In genomic region chr18:13477147-13477683, GRCh38 we compare ENCODE assay signal across 16 cellular contexts.
"Had no signal": no experiment of that assay in that cellular context is flagged by ENCODE, and none has a peak within 500 bp of the region (broad histone marks: within the 10 kb centered on the region; RNA-seq: fewer than 3 reads in every experiment).

No MANE protein-coding gene starts in this region.

- H3K27ac Mint-ChIP-seq: activated naive CD4-positive, alpha-beta T cell treated with anti-CD3 and anti-CD28 coated beads, Interleukin-2, amount 50 U/mL, for 72 hours; dendritic cell treated with granulocyte-macrophage colony-stimulating factor and Interleukin-4, amounts not matched to agents 40 ng/mL and 50 ng/mL, for 4 days had no signal

- FAIRE-seq: keratinocyte, pancreas had no signal

- H3K36me3 Mint-ChIP-seq: brain had no signal

- DNase-seq: activated CD4-positive, alpha-beta T cell treated with anti-CD3 and anti-CD28 coated beads, Interleukin-2, amount 50 U/mL, for 1 hour; activated effector memory CD4-positive, alpha-beta T cell treated with anti-CD3 and anti-CD28 coated beads, Interleukin-2, amount 50 U/mL, for 16 hours; activated T-cell treated with anti-CD3 and anti-CD28 coated beads, Interleukin-2, amount 50 U/mL, for 24 hours; amniotic stem cell; cerebellar nuclear complex; effector memory CD8-positive, alpha-beta T cell; pancreas; stomach had no signal

- H3K27ac ChIP-seq: epithelial cell of prostate, gastroesophageal sphincter, pancreas, skin epidermis, stomach, vagina had no signal

- H3K27me3 Mint-ChIP-seq: activated T-cell treated with anti-CD3 and anti-CD28 coated beads, Interleukin-2, amount 50 U/mL, for 24 hours; dendritic cell treated with granulocyte-macrophage colony-stimulating factor and Interleukin-4, amounts not matched to agents 40 ng/mL and 50 ng/mL, for 4 days; effector memory CD8-positive, alpha-beta T cell had no signal

- H3K4me1 ChIP-seq: pancreas had no signal

- H3K9me3 Mint-ChIP-seq: activated T-cell treated with anti-CD3 and anti-CD28 coated beads, Interleukin-2, amount 50 U/mL, for 24 hours; dendritic cell treated with granulocyte-macrophage colony-stimulating factor and Interleukin-4, amounts not matched to agents 40 ng/mL and 50 ng/mL, for 4 days; effector memory CD8-positive, alpha-beta T cell had no signal

- H3K4me3 ChIP-seq: gastroesophageal sphincter, pancreas, skin epidermis, stomach, vagina had no signal

- H3K36me3 ChIP-seq: gastroesophageal sphincter, pancreas, stomach, vagina had no signal

- ATAC-seq: activated naive CD4-positive, alpha-beta T cell treated with anti-CD3 and anti-CD28 coated beads, Interleukin-2, amount 50 U/mL, for 72 hours; effector memory CD8-positive, alpha-beta T cell; gastroesophageal sphincter; pancreas had no signal

- H3K9me3 ChIP-seq: gastroesophageal sphincter, pancreas, stomach, vagina had no signal

- H3K27me3 ChIP-seq: gastroesophageal sphincter, pancreas, stomach, vagina had no signal

- H3K4me3 Mint-ChIP-seq: activated T-cell treated with anti-CD3 and anti-CD28 coated beads, Interleukin-2, amount 50 U/mL, for 24 hours; brain; dendritic cell treated with granulocyte-macrophage colony-stimulating factor and Interleukin-4, amounts not matched to agents 40 ng/mL and 50 ng/mL, for 4 days; effector memory CD8-positive, alpha-beta T cell had no signal
